Comparison of ENCODE assay signal across 1 cellular context in the genomic region with DNA sequence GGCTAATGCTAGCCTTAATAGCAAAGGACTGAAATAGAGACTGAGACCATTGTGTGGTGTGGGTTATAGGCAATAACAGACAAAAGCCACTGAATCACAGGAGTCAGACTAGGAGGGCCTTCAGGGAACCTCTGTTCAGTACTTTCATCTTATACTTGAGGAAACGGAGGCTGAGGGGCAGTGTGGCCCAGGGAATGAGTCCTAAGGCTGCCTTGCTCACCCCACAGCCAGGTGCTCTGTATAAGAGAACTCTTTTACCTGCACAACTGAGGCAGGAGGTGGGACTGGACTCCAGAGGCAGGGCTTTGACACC.
A peak's percentile ranks its signal among the peaks of the same experiment; 100 is the strongest.
TF ChIP-seq lines count a peak whose summit lies in the region.

No MANE protein-coding gene starts in this region.

TF ChIP-seq in H1, 55 proteins besides CTCF, POLR2A, EP300 and RAD21:
- TF ChIP-seq, protein P1, sequence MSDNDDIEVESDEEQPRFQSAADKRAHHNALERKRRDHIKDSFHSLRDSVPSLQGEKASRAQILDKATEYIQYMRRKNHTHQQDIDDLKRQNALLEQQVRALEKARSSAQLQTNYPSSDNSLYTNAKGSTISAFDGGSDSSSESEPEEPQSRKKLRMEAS (IDR thresholded peaks at IDR 0.05), result no peak
- peak; percentile 54 for TF ChIP-seq POLR2AphosphoS5 (IDR thresholded peaks at IDR 0.05; ENCODE audit: low read depth, low read length)
